Comparison of ENCODE assay signal across 22 cellular contexts in the genomic region with DNA sequence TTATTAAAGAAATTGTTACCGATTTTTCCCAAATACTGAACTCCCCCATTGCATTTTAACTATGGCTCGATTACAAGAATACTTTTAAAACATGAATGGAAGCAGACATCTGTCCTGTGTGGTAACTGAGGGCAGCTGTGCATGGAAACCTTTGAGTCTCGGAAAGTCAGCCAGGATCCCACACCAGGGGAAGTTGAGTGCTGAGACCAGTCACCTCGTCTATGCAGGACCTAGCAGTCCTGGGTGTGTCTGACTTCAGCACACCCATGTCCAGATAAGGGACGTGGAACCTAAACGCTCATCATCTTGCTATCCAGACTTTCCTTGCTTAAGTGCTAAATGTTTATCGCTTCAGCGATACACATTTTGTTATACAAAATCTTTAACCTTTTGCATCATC. TPM values are rescaled to one million over a fixed set of nuclear protein-coding genes. Genes with fewer than 3 reads are reported as not detected.
DNase-seq lines count a peak whose midpoint lies in the region; ATAC-seq and TF ChIP-seq lines count a peak whose summit lies in the region.
"Had no signal": no experiment of that assay in that cellular context is flagged by ENCODE, and none has a peak within 500 bp of the region (broad histone marks: within the 10 kb centered on the region; RNA-seq: fewer than 3 reads in every experiment).

No MANE protein-coding gene starts in this region.

- no peaks in the 10 kb centered on the region for H3F3A ChIP-seq in SK-N-SH (replicated peaks; ENCODE audit: insufficient read depth)

- no peaks in the 10 kb centered on the region for H3K9me3 ChIP-seq in right atrium auricular region
- H3K9me3 ChIP-seq in trophoblast cell (ENCODE audit: insufficient read depth, low read depth, low read length): no peaks in the 10 kb centered on the region
- H3K9me3 ChIP-seq in aorta (ENCODE audit: control insufficient read depth, low read length): no peaks in the 10 kb centered on the region
- no peaks in the 10 kb centered on the region for H3K9me3 ChIP-seq in SK-N-SH
- H3K9me3 ChIP-seq: HAP-1, MG63, SJCRH30 had no signal

- H3K36me3 ChIP-seq in right atrium auricular region (no peaks in the 10 kb centered on the region), trophoblast cell (ENCODE audit: control insufficient read depth in 1 of 2, insufficient read depth in 2 of 2, low read length in 2 of 2) (peaks cover 0 to 2% of the 10 kb centered on the region in 2 experiments), aorta (ENCODE audit: control insufficient read depth in 1 of 2, insufficient read depth in 2 of 2, low read length in 1 of 2) (no peaks in the 10 kb centered on the region), SK-N-SH (replicated peaks in 1 of 2; ENCODE audit: control insufficient read depth in 1 of 2, insufficient read depth in 2 of 2, low read length in 1 of 2) (peaks cover 0 to 2% of the 10 kb centered on the region in 2 experiments)
- H3K36me3 ChIP-seq: HAP-1, MG63, SJCRH30 had no signal

- no peak overlapping the region for H3K4ac ChIP-seq in trophoblast cell (ENCODE audit: low read depth, low read length)

- peaks cover 15% of the 10 kb centered on the region for H3K79me2 ChIP-seq in trophoblast cell (ENCODE audit: control insufficient read depth, insufficient read depth, low read length, poor library complexity)
- peaks cover 14% of the 10 kb centered on the region; the same call in 1 of the 2 replicates for H3K79me2 ChIP-seq in SK-N-SH (ENCODE audit: insufficient read depth)

- H3K4me3 ChIP-seq in right atrium auricular region: no peak overlapping the region
- no peak overlapping the region for H3K4me3 ChIP-seq in trophoblast cell (ENCODE audit: low read depth, low read length)
- no peak overlapping the region for H3K4me3 ChIP-seq in aorta (ENCODE audit: low read length in 2 of 2)
- no peak overlapping the region for H3K4me3 ChIP-seq in SK-N-SH (ENCODE audit: low read depth in 2 of 2, low read length in 1 of 2)
- H3K4me3 ChIP-seq: GM23248, HAP-1, MG63, SJCRH30 had no signal

- no peak for TF ChIP-seq RAD21 in SK-N-SH (IDR thresholded peaks at IDR 0.05; ENCODE audit: low read length)

- no peak overlapping the region for H3K14ac ChIP-seq in trophoblast cell (ENCODE audit: low read length)

- WGBS in trophoblast cell (ENCODE audit: extremely low coverage, insufficient coverage, insufficient read length): no CpG with 5 or more reads among the region's 8 CpGs
- WGBS in aorta, 2 donors: 81 to 84% methylated on average over 8 of the region's 8 CpGs
- WGBS in SK-N-SH (ENCODE audit: low lambda C conversion rate): 78% methylated on average over 7 of the region's 8 CpGs

- TF ChIP-seq CTCF in right atrium auricular region (IDR thresholded peaks at IDR 0.05) (no peak), SK-N-SH (IDR thresholded peaks at IDR 0.05) (no peak)

- H3K4me1 ChIP-seq in right atrium auricular region: peaks cover 0 to 34% of the 10 kb centered on the region in 2 donors
- H3K4me1 ChIP-seq in trophoblast cell (ENCODE audit: control insufficient read depth in 1 of 2, insufficient read depth in 2 of 2, low read length in 2 of 2): peaks cover 40 to 52% of the 10 kb centered on the region in 2 experiments
- no peaks in the 10 kb centered on the region for H3K4me1 ChIP-seq in aorta (ENCODE audit: control insufficient read depth in 1 of 2, insufficient read depth in 2 of 2, low read length in 2 of 2)
- peaks cover 0 to 11% of the 10 kb centered on the region in 2 experiments; a peak in 1 of 4 replicates for H3K4me1 ChIP-seq in SK-N-SH (ENCODE audit: control insufficient read depth in 1 of 2, insufficient read depth in 2 of 2, low read depth in 1 of 2, low read length in 1 of 2)
- H3K4me1 ChIP-seq: HAP-1, SJCRH30 had no signal

- CTCF ChIA-PET in SK-N-SH (lab: Yijun Ruan, JAX): interaction anchor here (0.7 kb wide), 1 partner anchor 71 kb away, joined by 3 read pairs; no protein-coding TSS in a partner anchor

- intact Hi-C loops in left ventricle myocardium superior (cut with micrococcal nuclease) (no loop called here), aorta (cut with DNase I) (no loop called here)

- POLR2A ChIA-PET in SK-N-SH (lab: Yijun Ruan, JAX): no interaction called here

- H2AFZ ChIP-seq in trophoblast cell (ENCODE audit: insufficient read depth, low read length, poor library complexity) (no peak overlapping the region), SK-N-SH (ENCODE audit: low read depth) (no peak overlapping the region)
- H2AFZ ChIP-seq: GM23248 had no signal

- no peak for ATAC-seq in left ventricle myocardium superior
- no peak for ATAC-seq in aorta (ENCODE audit: low FRiP score)
- ATAC-seq: Panc1 had no signal

- no peak overlapping the region for H2BK5ac ChIP-seq in trophoblast cell (ENCODE audit: low read depth, low read length, poor library complexity)

- H4K8ac ChIP-seq in trophoblast cell (ENCODE audit: low read depth, low read length): no peak overlapping the region

- no peak overlapping the region for H2BK120ac ChIP-seq in trophoblast cell (ENCODE audit: insufficient read depth, low read length, poor library complexity)

- TF ChIP-seq EP300 in SK-N-SH (IDR thresholded peaks at IDR 0.05; ENCODE audit: borderline replicate concordance in 1 of 2, low read depth in 1 of 2, low read length in 1 of 2): no peak

- no peak overlapping the region for H2BK12ac ChIP-seq in trophoblast cell (ENCODE audit: low read length)

- H3K18ac ChIP-seq in trophoblast cell (ENCODE audit: low read length): no peak overlapping the region

- H4K12ac ChIP-seq in trophoblast cell (ENCODE audit: low read depth, low read length): no peak overlapping the region

- H4K91ac ChIP-seq in trophoblast cell (ENCODE audit: low read depth, low read length): no peak overlapping the region

- H3K4me2 ChIP-seq in trophoblast cell (ENCODE audit: low read length): no peak overlapping the region
- no peak overlapping the region for H3K4me2 ChIP-seq in SK-N-SH

- H2AK5ac ChIP-seq in trophoblast cell (ENCODE audit: low read length): no peak overlapping the region

- no peaks in the 10 kb centered on the region for H3K9me2 ChIP-seq in SK-N-SH

- no peak overlapping the region for H3K23ac ChIP-seq in trophoblast cell (ENCODE audit: low read length)

- H3K27ac ChIP-seq in right atrium auricular region (no peak overlapping the region), trophoblast cell (ENCODE audit: low read depth, low read length) (no peak overlapping the region), aorta (ENCODE audit: low read depth in 1 of 2, low read length in 2 of 2) (no peak overlapping the region), SK-N-SH (ENCODE audit: low read depth in 2 of 2, low read length in 1 of 2) (no peak overlapping the region)
- H3K27ac ChIP-seq: GM23248, HL-60, SJCRH30 had no signal

- H3K27me3 ChIP-seq in right atrium auricular region (no peaks in the 10 kb centered on the region), trophoblast cell (ENCODE audit: insufficient read depth, low read length) (no peaks in the 10 kb centered on the region), aorta (ENCODE audit: control insufficient read depth in 1 of 2, insufficient read depth in 2 of 2, low read length in 1 of 2) (no peaks in the 10 kb centered on the region), SK-N-SH (ENCODE audit: insufficient read depth) (no peaks in the 10 kb centered on the region)
- H3K27me3 ChIP-seq: MG63, SJCRH30 had no signal

- H4K20me1 ChIP-seq in SK-N-SH (ENCODE audit: insufficient read depth): peaks cover 9% of the 10 kb centered on the region; the same call in 1 of the 2 replicates

- H3K79me1 ChIP-seq in trophoblast cell (ENCODE audit: low read length): peaks cover 37% of the 10 kb centered on the region

- no peak overlapping the region for H3K9ac ChIP-seq in trophoblast cell (ENCODE audit: low read length)
- no peak overlapping the region for H3K9ac ChIP-seq in SK-N-SH
- H3K9ac ChIP-seq: GM23248 had no signal

- DNase-seq in right atrium auricular region (ENCODE audit: low spot score) (peak; percentile 56), left ventricle myocardium superior (no peak), iris pigment epithelial cell (ENCODE audit: low read depth) (peak; percentile 15), trophoblast cell (peak; percentile 24 to 50), aorta (no peak), SK-N-SH (no peak), NCI-H446 (lab: John Stamatoyannopoulos, UW) (no peak)
- DNase-seq: CD4-positive, CD25-positive, alpha-beta regulatory T cell; COR-L47; GF-D8; GM23248; Karpas-422; MG63; NCI-H1105; NCI-H1694; NCI-H2107; NCI-H526 treated with DMSO at 0.1 percent for 48 hours had no signal

TF ChIP-seq in SK-N-SH, 30 proteins besides CTCF, POLR2A, EP300 and RAD21:
- TF ChIP-seq, protein P1, sequence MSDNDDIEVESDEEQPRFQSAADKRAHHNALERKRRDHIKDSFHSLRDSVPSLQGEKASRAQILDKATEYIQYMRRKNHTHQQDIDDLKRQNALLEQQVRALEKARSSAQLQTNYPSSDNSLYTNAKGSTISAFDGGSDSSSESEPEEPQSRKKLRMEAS (IDR thresholded peaks at IDR 0.05; ENCODE audit: low read depth): no peak
- no peak for TF ChIP-seq GABPA (IDR thresholded peaks at IDR 0.05; ENCODE audit: low read depth)
- TF ChIP-seq MXI1 (IDR thresholded peaks at IDR 0.05; ENCODE audit: low read depth, low read length): no peak

RNA-seq across cellular contexts. Expression of a gene that starts 6.1 kb away (rescaled TPM):
- total RNA-seq in right atrium auricular region (10 to 100 TPM; 33.1 to 56.6 TPM), left ventricle myocardium superior (64.0 TPM), aorta (100 to 1,000 TPM in 1 of 2 donors, 10 to 100 TPM in 1; 67.0 to 128 TPM)
- polyA plus RNA-seq in trophoblast cell (2013): 16.5 and 17.0 TPM in 2 replicates
- polyA plus RNA-seq in aorta (10 to 100 TPM; 17.0 to 24.7 TPM), SK-N-SH (2012; rRNA removed) (6.3 and 6.8 TPM in 2 replicates)
- 4.6 and 6.0 TPM in 2 replicates for polyA plus RNA-seq in SK-N-SH (2012; cell fraction: cytosol; rRNA removed)
- 8.6 and 11.2 TPM in 2 replicates for polyA plus RNA-seq in SK-N-SH (2012; cell fraction: nucleus; rRNA removed)
- polyA plus RNA-seq: CD4-positive, CD25-positive, alpha-beta regulatory T cell; IgD-negative memory B cell had no signal

Comparison
In these comparisons a context has a peak if more than half of its experiments do, and no peak if none do; other contexts are left out.
1. DNase-seq: peak in right atrium auricular region (single experiment), iris pigment epithelial cell (single experiment) and trophoblast cell (2 of 2); none in left ventricle myocardium superior (single experiment), aorta (0 of 2), SK-N-SH (single experiment) and NCI-H446 (0 of 2).